In genomic region chr19:16446108-16447014, GRCh38 we compare ENCODE assay signal across 9 cellular contexts. TPM values are rescaled to one million over a fixed set of nuclear protein-coding genes. Genes with fewer than 3 reads are reported as not detected.
DNase-seq lines count a peak whose midpoint lies in the region; ATAC-seq, FAIRE-seq and TF ChIP-seq lines count a peak whose summit lies in the region.
"Had no signal": no experiment of that assay in that cellular context is flagged by ENCODE, and none has a peak within 500 bp of the region (broad histone marks: within the 10 kb centered on the region; RNA-seq: fewer than 3 reads in every experiment).

No MANE protein-coding gene starts in this region.

- peak overlapping the region; percentile 79 for H3K4me2 ChIP-seq in GM12878 (ENCODE audit: control insufficient read depth, insufficient read depth)

- no peak for TF ChIP-seq RAD21 in GM12878 (IDR thresholded peaks at IDR 0.05; ENCODE audit: insufficient read depth, low read depth, low read length)

- ATAC-seq in HG02970 (IDR thresholded peaks at IDR 0.05; ENCODE audit: low FRiP score, unreplicated experiment) = peak; percentile 16
- ATAC-seq in GM12878 = peak; percentile 71
- ATAC-seq in naive B cell (ENCODE audit: low read depth in 2 of 2) = peak in 1 of 2 donors; percentile 10
- ATAC-seq in GM21367 (IDR thresholded peaks at IDR 0.05; ENCODE audit: unreplicated experiment) = no peak

- H3K9me3 Mint-ChIP-seq in naive B cell = peaks cover 5 to 13% (median 6%) of the 10 kb centered on the region in 7 donors

- peak overlapping the region; percentile 44 to 85 (median 80) for H3K4me3 Mint-ChIP-seq in naive B cell

- H3K4me1 ChIP-seq in GM12878 (ENCODE audit: control insufficient read depth, insufficient read depth, low read length) (peaks cover 86% of the 10 kb centered on the region), A673 (ENCODE audit: insufficient read depth, low read length, poor library complexity, severe bottlenecking) (peaks cover 23% of the 10 kb centered on the region)

- no peak overlapping the region; the same call in 1 of the 2 replicates for H2AFZ ChIP-seq in GM12878 (ENCODE audit: control insufficient read depth, low read depth, low read length)

- no peaks in the 10 kb centered on the region for H3K36me3 ChIP-seq in GM06990 (ENCODE audit: control insufficient read depth, insufficient read depth, low read length)
- peaks cover 0 to 3% of the 10 kb centered on the region in 2 experiments; a peak in 2 of 4 replicates for H3K36me3 ChIP-seq in GM12878 (ENCODE audit: control insufficient read depth in 2 of 2, insufficient read depth in 2 of 2, low read length in 1 of 2)
- no peaks in the 10 kb centered on the region for H3K36me3 ChIP-seq in A673 (ENCODE audit: insufficient read depth, low read length, poor library complexity, severe bottlenecking)

- RAD21 ChIA-PET in GM12878 (lab: Charles Lee; ENCODE audit: unreplicated experiment) = interaction anchor here (1.2 to 1.8 kb wide), 5 partner anchors 10 to 80 kb away, joined by 3 to 7 read pairs (median 5); partner anchors contain the start of genes C19orf44 and CALR3

- no peak; the same call in none of the 2 replicates for TF ChIP-seq POLR2A in GM12878 (IDR thresholded peaks at IDR 0.05; ENCODE audit: low read depth, low read length)

- TF ChIP-seq EP300 in GM12878 (IDR thresholded peaks at IDR 0.05; ENCODE audit: borderline replicate concordance in 1 of 2, control insufficient read depth in 1 of 2, low read depth in 2 of 2, low read length in 2 of 2) = peak in 1 of 2 experiments; percentile 60; a peak in 1 of 4 replicates

- intact Hi-C loops in GM12878 (cut with micrococcal nuclease; ENCODE audit: unreplicated experiment) = loop anchor here (5.0 to 10.0 kb wide), 3 partner anchors 98 to 369 kb away; partner anchors contain the start of genes CHERP, RAB8A and TPM4
- intact Hi-C loops in A673 (cut with micrococcal nuclease; ENCODE audit: unreplicated experiment) = no loop called here

- H3K27me3 ChIP-seq in GM06990 (replicated peaks; ENCODE audit: control insufficient read depth, insufficient read depth, low read length) (no peaks in the 10 kb centered on the region), GM12878 (replicated peaks in 1 of 2; ENCODE audit: control insufficient read depth in 2 of 2, insufficient read depth in 2 of 2, low read length in 1 of 2) (no peaks in the 10 kb centered on the region), A673 (replicated peaks; ENCODE audit: insufficient read depth, low read depth, low read length, poor library complexity) (no peaks in the 10 kb centered on the region)

- BruUV-seq in GM12878 (replicated peaks; lab: Mats Ljungman, UMichigan) (no TSS peak), A673 (replicated peaks; lab: Mats Ljungman, UMichigan) (no TSS peak)

- H3K9ac ChIP-seq in GM12878 (ENCODE audit: control insufficient read depth, insufficient read depth, low read length) = peak overlapping the region; percentile 74

- POLR2A ChIA-PET in GM12878 (lab: Charles Lee) = interaction anchor here (0.5 to 2.4 kb wide), 6 partner anchors 10 to 138 kb away, joined by 3 to 11 read pairs (median 7); no protein-coding TSS in a partner anchor
- POLR2A ChIA-PET in A673 (lab: Charles Lee; ENCODE audit: low non-redundant PET) = no interaction called here

- H3K27ac ChIP-seq in GM12878 (ENCODE audit: control insufficient read depth, insufficient read depth) (peak overlapping the region; percentile 99), A673 (ENCODE audit: low read depth, low read length, poor library complexity, severe bottlenecking) (no peak overlapping the region)

- no peaks in the 10 kb centered on the region for H4K20me1 ChIP-seq in GM12878 (ENCODE audit: control insufficient read depth, insufficient read depth)

- no peaks in the 10 kb centered on the region for H3K9me3 ChIP-seq in GM12878 (replicated peaks; ENCODE audit: control insufficient read depth, insufficient read depth, low read length)
- H3K9me3 ChIP-seq in A673 (ENCODE audit: low read depth, low read length, poor library complexity, severe bottlenecking) = no peaks in the 10 kb centered on the region

- WGBS in GM12878 (ENCODE audit: insufficient coverage, insufficient replicate concordance, low lambda C conversion rate, missing lambda C conversion rate) = 8% methylated on average over 18 of the region's 18 CpGs

- DNase-seq in GM06990 (ENCODE audit: extremely low read depth, insufficient read length) (peak; percentile 73), GM12878 (ENCODE audit: low read depth, low spot score) (peak; percentile 77), naive B cell (peak; percentile 24), D341Med (ENCODE audit: low spot score) (no peak), A673 (ENCODE audit: low spot score) (no peak)
- DNase-seq in central memory CD4-positive, alpha-beta T cell = no peak

- in situ Hi-C loops in GM12878 (cut with MboI) = no loop called here

- CTCF ChIA-PET in GM12878 (lab: Yijun Ruan, JAX) (interaction anchor here (0.6 to 1.3 kb wide), 4 partner anchors 9 to 70 kb away, joined by 3 to 5 read pairs (median 3); no protein-coding TSS in a partner anchor), A673 (lab: Charles Lee) (interaction anchor here (0.5 kb wide), 1 partner anchor 29 kb away, joined by 6 read pairs; no protein-coding TSS in a partner anchor)

- peaks cover 69 to 97% (median 87%) of the 10 kb centered on the region in 3 donors for H3K4me1 Mint-ChIP-seq in naive B cell

- TF ChIP-seq CTCF in GM06990 (IDR thresholded peaks at IDR 0.05; ENCODE audit: insufficient read depth, low read length, poor library complexity, severe bottlenecking) (no peak), GM12878 (IDR thresholded peaks at IDR 0.05 in 2 of 3, conservative IDR thresholded peaks at IDR 0.05 in 1 of 3; ENCODE audit: control insufficient read depth in 2 of 3, extremely low read depth in 1 of 3, insufficient read depth in 1 of 3, low read depth in 3 of 3, low read length in 3 of 3) (no peak), A673 (conservative IDR thresholded peaks at IDR 0.05; ENCODE audit: low read depth, low read length) (no peak)

- H3K4me3 ChIP-seq in GM06990 (replicated peaks; ENCODE audit: low read depth, low read length) = peak overlapping the region; percentile 33
- H3K4me3 ChIP-seq in GM12878 = peak overlapping the region; percentile 12; the same call in 1 of the 2 replicates
- H3K4me3 ChIP-seq in A673 (ENCODE audit: low read depth, low read length, poor library complexity, severe bottlenecking) = no peak overlapping the region

- H3K79me2 ChIP-seq in GM12878 (ENCODE audit: control insufficient read depth, insufficient read depth, low read length) = peaks cover 75% of the 10 kb centered on the region

- H3K27ac Mint-ChIP-seq in naive B cell = peak overlapping the region; percentile 95 to 99 (median 97)

- SMC1A ChIA-PET in GM12878 (lab: Charles Lee; ENCODE audit: uncharacterized antibody, unreplicated experiment) = interaction anchor here (1.8 to 2.2 kb wide), 4 partner anchors 24 to 140 kb away, joined by 5 to 9 read pairs (median 6); no protein-coding TSS in a partner anchor

- peaks cover 7 to 17% of the 10 kb centered on the region in 2 donors for H3K36me3 Mint-ChIP-seq in naive B cell

- H3K27me3 Mint-ChIP-seq in naive B cell = no peaks in the 10 kb centered on the region

- FAIRE-seq in GM12878 (lab: Jason Lieb, UNC) = peak; percentile 31

RNA-seq across cellular contexts. Expression of gene EPS15L1, which starts 25.4 kb away (rescaled TPM):
- total RNA-seq in GM12878 (2013; cell fraction: nucleolus; rRNA removed) = 105 and 117 TPM in 2 replicates
- total RNA-seq in GM12878 (2014; rRNA removed) = 11.3 and 11.4 TPM in 2 replicates
- 15.9 and 16.7 TPM in 2 replicates for total RNA-seq in GM12878 (2014; rRNA removed; fragmentation: Illumina TruSeq; extraction: Trizol)
- 43.5 and 50.4 TPM in 2 replicates for total RNA-seq in GM12878 (2021)
- 14.0 TPM for polyA plus RNA-seq in GM12878 (2011; ENCODE audit: low read depth)
- 7.2 and 19.1 TPM in 2 replicates for polyA plus RNA-seq in GM12878 (2011; rRNA removed)
- 15.6 and 16.9 TPM in 2 replicates for polyA plus RNA-seq in GM12878 (2011; cell fraction: cytosol; rRNA removed)
- 32.3 and 38.7 TPM in 2 replicates for polyA plus RNA-seq in GM12878 (2011; cell fraction: nucleus; rRNA removed)
- 34.0 and 35.2 TPM in 2 replicates for polyA plus RNA-seq in GM12878 (2012)
- 20.4 and 24.1 TPM in 2 replicates for polyA plus RNA-seq in GM12878 (2014; fragmentation: Illumina TruSeq; extraction: Trizol)
- 1 to 10 TPM; 5.9 to 7.6 TPM for polyA plus RNA-seq in GM12878 (2014; fragmentation: Nextera tagmentation; extraction: Ambion mirVana)
- polyA plus RNA-seq in GM12878 (2014; rRNA removed) = 20.4 and 25.3 TPM in 2 replicates
- polyA plus RNA-seq in GM12878 (2016; fragmentation: Nextera tagmentation; extraction: Ambion mirVana) = 10 to 100 TPM; 41.3 to 43.3 TPM
- 21.1 and 23.7 TPM in 2 replicates for polyA minus RNA-seq in GM12878 (2011; rRNA and poly(A)+ RNA removed)
- 10.7 and 12.6 TPM in 2 replicates for polyA minus RNA-seq in GM12878 (2011; cell fraction: cytosol; rRNA and poly(A)+ RNA removed)
- polyA minus RNA-seq in GM12878 (2011; cell fraction: nucleus; rRNA and poly(A)+ RNA removed) = 20.1 and 45.2 TPM in 2 replicates
- 10 to 100 TPM in 5 of 6 donors, 1 to 10 TPM in 1; 9.9 to 34.7 (median 20.7) TPM for polyA plus RNA-seq in naive B cell (ENCODE audit: low read depth in 6 of 6)
- 74.4 and 76.8 TPM in 2 replicates for total RNA-seq in A673 (2021)

RNA-seq across cellular contexts. Expression of gene CALR3, which starts 49.6 kb away (rescaled TPM):
- not detected in 2 replicates for total RNA-seq in GM12878 (2013; cell fraction: nucleolus; rRNA removed)
- 0.11 TPM in 2 replicates for total RNA-seq in GM12878 (2014; rRNA removed)
- total RNA-seq in GM12878 (2014; rRNA removed; fragmentation: Illumina TruSeq; extraction: Trizol) = 0.18 and 0.45 TPM in 2 replicates
- 0.19 TPM in 1 of 2 replicates, not detected in the other for total RNA-seq in GM12878 (2021)
- polyA plus RNA-seq in GM12878 (2011; ENCODE audit: low read depth) = not detected
- 0.05 TPM in 1 of 2 replicates, not detected in the other for polyA plus RNA-seq in GM12878 (2011; rRNA removed)
- 0.06 TPM in 1 of 2 replicates, not detected in the other for polyA plus RNA-seq in GM12878 (2011; cell fraction: cytosol; rRNA removed)
- polyA plus RNA-seq in GM12878 (2011; cell fraction: nucleus; rRNA removed) = not detected in 2 replicates
- not detected in 2 replicates for polyA plus RNA-seq in GM12878 (2012)
- polyA plus RNA-seq in GM12878 (2014; fragmentation: Illumina TruSeq; extraction: Trizol) = 0.35 and 0.43 TPM in 2 replicates
- polyA plus RNA-seq in GM12878 (2014; fragmentation: Nextera tagmentation; extraction: Ambion mirVana) = under 1 TPM; 0.10 to 0.13 TPM
- 0.12 and 0.14 TPM in 2 replicates for polyA plus RNA-seq in GM12878 (2014; rRNA removed)
- polyA plus RNA-seq in GM12878 (2016; fragmentation: Nextera tagmentation; extraction: Ambion mirVana) = under 1 TPM in 1 of 2 experiments, not detected in 1; 0.31 TPM
- not detected in 2 replicates for polyA minus RNA-seq in GM12878 (2011; rRNA and poly(A)+ RNA removed)
- not detected in 2 replicates for polyA minus RNA-seq in GM12878 (2011; cell fraction: cytosol; rRNA and poly(A)+ RNA removed)
- polyA minus RNA-seq in GM12878 (2011; cell fraction: nucleus; rRNA and poly(A)+ RNA removed) = not detected in 2 replicates
- under 1 TPM in 1 of 6 donors, not detected in 5; 0.41 TPM for polyA plus RNA-seq in naive B cell (ENCODE audit: low read depth in 6 of 6)
- total RNA-seq in A673 (2021) = not detected in 2 replicates
- total RNA-seq: HT1080 had no signal

RNA-seq across cellular contexts. Expression of gene C19orf44, which starts 49.8 kb away (rescaled TPM):
- total RNA-seq in GM12878 (2013; cell fraction: nucleolus; rRNA removed) = 21.6 and 25.8 TPM in 2 replicates
- total RNA-seq in GM12878 (2014; rRNA removed) = 2.0 and 2.1 TPM in 2 replicates
- total RNA-seq in GM12878 (2014; rRNA removed; fragmentation: Illumina TruSeq; extraction: Trizol) = 2.7 and 3.3 TPM in 2 replicates
- 3.1 and 3.8 TPM in 2 replicates for total RNA-seq in GM12878 (2021)
- 0.84 TPM for polyA plus RNA-seq in GM12878 (2011; ENCODE audit: low read depth)
- 2.5 and 3.0 TPM in 2 replicates for polyA plus RNA-seq in GM12878 (2011; rRNA removed)
- 3.5 and 3.7 TPM in 2 replicates for polyA plus RNA-seq in GM12878 (2011; cell fraction: cytosol; rRNA removed)
- 8.7 and 9.7 TPM in 2 replicates for polyA plus RNA-seq in GM12878 (2011; cell fraction: nucleus; rRNA removed)
- polyA plus RNA-seq in GM12878 (2012) = 3.8 and 4.0 TPM in 2 replicates
- 3.6 and 5.2 TPM in 2 replicates for polyA plus RNA-seq in GM12878 (2014; fragmentation: Illumina TruSeq; extraction: Trizol)
- under 1 TPM; 0.26 to 0.31 TPM for polyA plus RNA-seq in GM12878 (2014; fragmentation: Nextera tagmentation; extraction: Ambion mirVana)
- polyA plus RNA-seq in GM12878 (2014; rRNA removed) = 4.1 and 5.4 TPM in 2 replicates
- polyA plus RNA-seq in GM12878 (2016; fragmentation: Nextera tagmentation; extraction: Ambion mirVana) = 1 to 10 TPM; 3.9 to 4.0 TPM
- 1.3 and 2.3 TPM in 2 replicates for polyA minus RNA-seq in GM12878 (2011; rRNA and poly(A)+ RNA removed)
- 2.5 and 3.3 TPM in 2 replicates for polyA minus RNA-seq in GM12878 (2011; cell fraction: cytosol; rRNA and poly(A)+ RNA removed)
- 2.7 and 3.9 TPM in 2 replicates for polyA minus RNA-seq in GM12878 (2011; cell fraction: nucleus; rRNA and poly(A)+ RNA removed)
- polyA plus RNA-seq in naive B cell (ENCODE audit: low read depth in 6 of 6) = 1 to 10 TPM in 4 of 6 donors, under 1 TPM in 1, not detected in 1; 0.74 to 4.6 (median 1.4) TPM
- 8.3 and 9.8 TPM in 2 replicates for total RNA-seq in A673 (2021)

Comparison
In these comparisons a context has a peak if more than half of its experiments do, and no peak if none do; other contexts are left out.
1. DNase-seq: peak in GM06990 (single experiment), GM12878 (single experiment) and naive B cell (single experiment); none in D341Med (single experiment), central memory CD4-positive, alpha-beta T cell (single experiment) and A673 (single experiment).